In genomic region chr5:133155326-133155969, GRCh38 we compare ENCODE assay signal across 30 cellular contexts.
"Had no signal": no experiment of that assay in that cellular context is flagged by ENCODE, and none has a peak within 500 bp of the region (broad histone marks: within the 10 kb centered on the region; RNA-seq: fewer than 3 reads in every experiment).

No MANE protein-coding gene starts in this region.

- H3K27me3 Mint-ChIP-seq: activated CD4-positive, alpha-beta memory T cell treated with anti-CD3 and anti-CD28 coated beads, Interleukin-2, amount 10 ng/mL, durations not matched to agents 7 days and 5 days; activated T-cell treated with anti-CD3 and anti-CD28 coated beads, Interleukin-2, amount 50 U/mL, for 24 hours; naive B cell; progenitor cell of endocrine pancreas had no signal

- H3K36me3 ChIP-seq: brain microvascular endothelial cell, esophagus muscularis mucosa, heart left ventricle, neutrophil, right lobe of liver, uterus had no signal

- H3K36me3 Mint-ChIP-seq: immature natural killer cell, naive B cell, type B pancreatic cell had no signal

- H3K27ac Mint-ChIP-seq: activated CD4-positive, alpha-beta memory T cell treated with anti-CD3 and anti-CD28 coated beads, Interleukin-2, amount 10 ng/mL, durations not matched to agents 7 days and 5 days; activated CD4-positive, alpha-beta T cell treated with anti-CD3 and anti-CD28 coated beads, Interleukin-2, amount 10 ng/mL, durations not matched to agents 24 days and 14 days; activated T-cell treated with anti-CD3 and anti-CD28 coated beads, Interleukin-2, amount 50 U/mL, for 24 hours; endodermal cell; immature natural killer cell; naive B cell; nephron progenitor cell; progenitor cell of endocrine pancreas; type B pancreatic cell had no signal

- ATAC-seq: foreskin keratinocyte; heart left ventricle; right lobe of liver; stimulated activated naive CD8-positive, alpha-beta T cell treated with anti-CD3 and anti-CD28 coated beads, Interleukin-15, Interleukin-2, amounts not matched to agents 100 U/mL and 50 U/mL, for 24 hours had no signal

- H3K9me3 Mint-ChIP-seq: activated T-cell treated with anti-CD3 and anti-CD28 coated beads, Interleukin-2, amount 50 U/mL, for 24 hours; endodermal cell; immature natural killer cell; naive B cell; nephron progenitor cell; type B pancreatic cell had no signal

- FAIRE-seq: astrocyte, kidney had no signal

- H3K9me3 ChIP-seq: esophagus muscularis mucosa, heart left ventricle, neutrophil, right lobe of liver, uterus had no signal

- H3K4me3 Mint-ChIP-seq: activated CD4-positive, alpha-beta memory T cell treated with anti-CD3 and anti-CD28 coated beads, Interleukin-2, amount 10 ng/mL, durations not matched to agents 7 days and 5 days; activated CD4-positive, alpha-beta T cell treated with anti-CD3 and anti-CD28 coated beads, Interleukin-2, amount 10 ng/mL, durations not matched to agents 24 days and 14 days; activated T-cell treated with anti-CD3 and anti-CD28 coated beads, Interleukin-2, amount 50 U/mL, for 24 hours; endodermal cell; immature natural killer cell; naive B cell; nephron progenitor cell; type B pancreatic cell had no signal

- H3K4me1 ChIP-seq: esophagus muscularis mucosa, foreskin keratinocyte, heart left ventricle, right lobe of liver, uterus had no signal

- H3K4me3 ChIP-seq: esophagus muscularis mucosa, heart left ventricle, right lobe of liver, uterus had no signal

- DNase-seq: activated CD4-positive, alpha-beta memory T cell treated with anti-CD3 and anti-CD28 coated beads, Interleukin-2, amount 10 ng/mL, durations not matched to agents 7 days and 5 days; activated CD4-positive, alpha-beta T cell treated with anti-CD3 and anti-CD28 coated beads, Interleukin-2, amount 10 ng/mL, durations not matched to agents 24 days and 14 days; activated CD4-positive, CD25-positive, alpha-beta regulatory T cell treated with anti-CD3 and anti-CD28 coated beads, Interleukin-2, amount 50 U/mL, for 72 hours; activated CD8-positive, alpha-beta memory T cell treated with anti-CD3 and anti-CD28 coated beads, Interleukin-2, amount 50 U/mL, for 48 hours; activated gamma-delta T cell; activated naive CD4-positive, alpha-beta T cell treated with anti-CD3 and anti-CD28 coated beads, Interleukin-2, amount 50 U/mL, for 16 hours; activated T-cell treated with anti-CD3 and anti-CD28 coated beads, Interleukin-2, amount 50 U/mL, for 24 hours; amniotic stem cell; brain microvascular endothelial cell; caudate nucleus; endodermal cell; foreskin keratinocyte; heart left ventricle; hypothalamus; immature natural killer cell; kidney; left colon; mammary epithelial cell; naive B cell; nephron progenitor cell; right lobe of liver; stimulated activated CD4-positive, alpha-beta T cell treated with anti-CD3 and anti-CD28 coated beads, Interleukin-4, amount 100 ng/mL, for 1 hour; stimulated activated naive CD8-positive, alpha-beta T cell treated with anti-CD3 and anti-CD28 coated beads, Interleukin-15, Interleukin-2, amounts not matched to agents 100 U/mL and 50 U/mL, for 24 hours; T1000; uterus had no signal

- H3K4me1 Mint-ChIP-seq: activated CD4-positive, alpha-beta memory T cell treated with anti-CD3 and anti-CD28 coated beads, Interleukin-2, amount 10 ng/mL, durations not matched to agents 7 days and 5 days; endodermal cell; immature natural killer cell; naive B cell had no signal

- H3K27ac ChIP-seq: brain microvascular endothelial cell, esophagus muscularis mucosa, foreskin keratinocyte, heart left ventricle, neutrophil, right lobe of liver, uterus had no signal

- H3K27me3 ChIP-seq: brain microvascular endothelial cell, esophagus muscularis mucosa, foreskin keratinocyte, heart left ventricle, neutrophil, right lobe of liver, uterus had no signal
